21 cellular contexts compared by ENCODE assay signal in genomic region chr9:135890896-135891631, GRCh38. TPM values are rescaled to one million over a fixed set of nuclear protein-coding genes. Genes with fewer than 3 reads are reported as not detected.
DNase-seq lines count a peak whose midpoint lies in the region; ATAC-seq, FAIRE-seq and TF ChIP-seq lines count a peak whose summit lies in the region.
"Had no signal": no experiment of that assay in that cellular context is flagged by ENCODE, and none has a peak within 500 bp of the region (broad histone marks: within the 10 kb centered on the region; RNA-seq: fewer than 3 reads in every experiment).

No MANE protein-coding gene starts in this region.

- 55 to 63% methylated on average over 9 of the region's 9 CpGs for WGBS in heart right ventricle, 2 donors
- WGBS in mesendoderm (ENCODE audit: extremely low coverage, insufficient coverage, low lambda C conversion rate) = no CpG with 5 or more reads among the region's 9 CpGs

- H3K27me3 ChIP-seq in cardiac muscle cell = no peaks in the 10 kb centered on the region
- no peaks in the 10 kb centered on the region for H3K27me3 ChIP-seq in heart right ventricle
- no peaks in the 10 kb centered on the region for H3K27me3 ChIP-seq in bronchial epithelial cell (ENCODE audit: control insufficient read depth, insufficient read depth, low read length)
- H3K27me3 ChIP-seq in mesendoderm (ENCODE audit: insufficient read depth, low read length, poor library complexity) = no peaks in the 10 kb centered on the region
- H3K27me3 ChIP-seq: gastrocnemius medialis had no signal

- no peak for ATAC-seq in heart right ventricle
- no peak for ATAC-seq in HG03097 (IDR thresholded peaks at IDR 0.05; ENCODE audit: low FRiP score, unreplicated experiment)
- no peak for ATAC-seq in GM18870 (IDR thresholded peaks at IDR 0.05; ENCODE audit: unreplicated experiment)
- ATAC-seq: gastrocnemius medialis, left lobe of liver, mucosa of descending colon had no signal

- H3K4me3 Mint-ChIP-seq in type B pancreatic cell = no peak overlapping the region

- H3K27ac Mint-ChIP-seq in type B pancreatic cell = peak overlapping the region; percentile 47

- no peak overlapping the region for H2BK5ac ChIP-seq in mesendoderm (ENCODE audit: low read length)

- H3K9me3 Mint-ChIP-seq in type B pancreatic cell = peaks cover 4% of the 10 kb centered on the region

- peaks cover 22% of the 10 kb centered on the region for H3K36me3 Mint-ChIP-seq in type B pancreatic cell

- no peak overlapping the region for H3K4me2 ChIP-seq in mesendoderm (ENCODE audit: low read length)
- H3K4me2 ChIP-seq: A549 had no signal

- H3K56ac ChIP-seq in mesendoderm (ENCODE audit: low read length) = no peak overlapping the region

- H3K36me3 ChIP-seq in cardiac muscle cell (no peaks in the 10 kb centered on the region), heart right ventricle (no peaks in the 10 kb centered on the region), bronchial epithelial cell (ENCODE audit: control insufficient read depth, insufficient read depth, low read length) (peaks cover 2% of the 10 kb centered on the region), mesendoderm (ENCODE audit: control insufficient read depth, insufficient read depth, low read length) (no peaks in the 10 kb centered on the region)
- H3K36me3 ChIP-seq: gastrocnemius medialis had no signal

- intact Hi-C loops in heart right ventricle (cut with DNase I) = no loop called here

- DNase-seq in cardiac muscle cell (ENCODE audit: low read depth in 1 of 2, low spot score in 1 of 2) (no peak), heart right ventricle (no peak), bronchial epithelial cell (ENCODE audit: low read depth) (peak; percentile 61), mesendoderm (no peak), type B pancreatic cell (ENCODE audit: extremely low spot score, unreplicated experiment) (no peak), DMS 273 treated with DMSO at 0.1 percent for 48 hours (lab: John Stamatoyannopoulos, UW) (no peak)
- DNase-seq: activated CD4-positive, alpha-beta T cell treated with anti-CD3 and anti-CD28 coated beads, Interleukin-2, amount 50 U/mL, for 4 hours; activated naive CD4-positive, alpha-beta T cell; activated T-cell treated with anti-CD3 and anti-CD28 coated beads for 4 hours; caudate nucleus; gastrocnemius medialis; mucosa of descending colon; NCI-H1436; NCI-H69; nucleus accumbens; stimulated activated CD4-positive, alpha-beta T cell treated with anti-CD3 and anti-CD28 coated beads, Interleukin-12 subunit alpha, Interleukin-12 subunit beta, amount 100 ng/mL, for 4 hours; T-helper 2 cell had no signal

- no peak overlapping the region for H4K8ac ChIP-seq in mesendoderm (ENCODE audit: low read depth, low read length)

- no peak for FAIRE-seq in bronchial epithelial cell (lab: Jason Lieb, UNC)
- FAIRE-seq: A549 had no signal

- peak overlapping the region; percentile 11 for H3K23ac ChIP-seq in mesendoderm (ENCODE audit: low read length)

- TF ChIP-seq CTCF in cardiac muscle cell (IDR thresholded peaks at IDR 0.05; ENCODE audit: low read depth, low read length) = no peak
- no peak for TF ChIP-seq CTCF in heart right ventricle (IDR thresholded peaks at IDR 0.05)
- no peak for TF ChIP-seq CTCF in bronchial epithelial cell (IDR thresholded peaks at IDR 0.05; ENCODE audit: insufficient read depth, low read length, severe bottlenecking)
- no peak for TF ChIP-seq CTCF in type B pancreatic cell (conservative IDR thresholded peaks at IDR 0.05)

- no peak overlapping the region for H2BK120ac ChIP-seq in mesendoderm (ENCODE audit: low read depth, low read length)

- no peak overlapping the region for H4K5ac ChIP-seq in mesendoderm (ENCODE audit: low read length)

- H3K4me3 ChIP-seq in cardiac muscle cell = no peak overlapping the region
- H3K4me3 ChIP-seq in heart right ventricle = no peak overlapping the region
- no peak overlapping the region for H3K4me3 ChIP-seq in bronchial epithelial cell (ENCODE audit: low read depth, low read length)
- H3K4me3 ChIP-seq in mesendoderm (ENCODE audit: low read length) = no peak overlapping the region
- H3K4me3 ChIP-seq: A549, gastrocnemius medialis, mucosa of descending colon had no signal

- H3K9me3 ChIP-seq in cardiac muscle cell (ENCODE audit: low read depth) (no peaks in the 10 kb centered on the region), heart right ventricle (peaks cover 0 to 10% (median 0%) of the 10 kb centered on the region in 11 donors)
- H3K9me3 ChIP-seq: gastrocnemius medialis, mucosa of descending colon had no signal

- H3K4ac ChIP-seq in mesendoderm (ENCODE audit: low read depth, low read length) = no peak overlapping the region

- no peak overlapping the region for H2BK15ac ChIP-seq in mesendoderm (replicated peaks; ENCODE audit: low read depth)

- no peak overlapping the region for H3K18ac ChIP-seq in mesendoderm (ENCODE audit: low read length)

- peaks cover 91% of the 10 kb centered on the region for H3K79me2 ChIP-seq in mesendoderm (ENCODE audit: control insufficient read depth, insufficient read depth, low read length)

- H3K79me1 ChIP-seq in mesendoderm (ENCODE audit: low read length) = peaks cover 40% of the 10 kb centered on the region

- peaks cover 55% of the 10 kb centered on the region for H3K4me1 Mint-ChIP-seq in type B pancreatic cell (ENCODE audit: unreplicated experiment)

- no peak overlapping the region for H3K9ac ChIP-seq in mesendoderm (ENCODE audit: low read length)

- peak overlapping the region; percentile 28 for H3K27ac ChIP-seq in cardiac muscle cell
- H3K27ac ChIP-seq in heart right ventricle = peak overlapping the region in 4 of 10 donors; percentile 3 to 13 (median 12)
- H3K27ac ChIP-seq in mesendoderm (ENCODE audit: low read depth, low read length) = no peak overlapping the region
- H3K27ac ChIP-seq: A549, gastrocnemius medialis had no signal

- H3K27me3 Mint-ChIP-seq in type B pancreatic cell = no peaks in the 10 kb centered on the region

- H2AK5ac ChIP-seq in mesendoderm (ENCODE audit: low read length) = no peak overlapping the region

- H3K4me1 ChIP-seq in cardiac muscle cell (ENCODE audit: low read depth) = peaks cover 39% of the 10 kb centered on the region
- peaks cover 30 to 78% (median 57%) of the 10 kb centered on the region in 9 donors for H3K4me1 ChIP-seq in heart right ventricle
- H3K4me1 ChIP-seq in mesendoderm (ENCODE audit: control insufficient read depth, low read depth, low read length) = peaks cover 17% of the 10 kb centered on the region
- H3K4me1 ChIP-seq: A549 had no signal

RNA-seq across cellular contexts. Expression of gene CAMSAP1, which starts 16.3 kb away (rescaled TPM):
- total RNA-seq in cardiac muscle cell (47.1 and 64.1 TPM in 2 replicates), heart right ventricle (10 to 100 TPM; 15.6 to 25.0 (median 20.6) TPM), bronchial epithelial cell (23.2 and 26.2 TPM in 2 replicates), type B pancreatic cell (ENCODE audit: low replicate concordance) (33.9 and 58.2 TPM in 2 replicates)
- polyA plus RNA-seq in cardiac muscle cell (7.8 and 13.0 TPM in 2 replicates), heart right ventricle (10 to 100 TPM in 1 of 2 donors, 1 to 10 TPM in 1; 6.7 to 10.5 TPM)
- 24.8 TPM for polyA plus RNA-seq in mesendoderm (2013, experiment 1 of 2)
- polyA plus RNA-seq in mesendoderm (2013, experiment 2 of 2) = 24.2 TPM
